1 cellular context compared by ENCODE assay signal in the genomic region with DNA sequence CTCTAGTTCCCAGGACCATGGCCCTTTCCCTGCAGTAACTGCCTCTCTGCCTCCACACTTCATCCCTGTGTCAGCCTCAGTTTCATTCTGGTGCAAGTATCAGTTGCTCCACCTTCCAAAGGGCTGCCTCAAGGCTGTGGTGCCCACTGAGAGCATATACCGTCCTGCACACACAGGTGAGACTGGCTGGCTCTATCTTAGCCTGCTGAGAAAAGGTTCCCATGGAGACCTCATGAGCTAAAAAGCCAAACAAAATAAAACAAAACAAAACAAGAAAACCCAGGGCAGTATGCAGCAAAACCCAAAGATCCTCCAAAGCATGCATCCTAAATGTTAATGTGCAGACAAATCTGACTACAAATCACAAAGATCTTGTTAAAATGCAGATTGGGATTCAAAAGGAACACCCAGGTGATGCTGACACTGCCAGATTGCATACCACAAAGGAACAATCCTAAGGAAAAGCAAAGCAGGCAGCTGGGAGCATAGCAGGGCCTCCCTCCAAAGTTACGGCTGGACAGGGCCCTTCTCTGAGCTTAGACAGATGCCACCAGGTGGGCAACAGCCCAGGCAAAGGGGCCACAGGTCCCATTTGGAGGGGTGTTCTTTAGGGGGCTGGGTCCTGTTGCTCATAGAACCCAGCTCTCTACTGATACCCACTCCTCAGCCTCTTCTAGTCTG.
TF ChIP-seq lines count a peak whose summit lies in the region.

No MANE protein-coding gene starts in this region.

TF ChIP-seq in WTC11, 78 proteins besides CTCF, POLR2A, EP300 and RAD21 (continued from another document):
- TF ChIP-seq, protein P1, sequence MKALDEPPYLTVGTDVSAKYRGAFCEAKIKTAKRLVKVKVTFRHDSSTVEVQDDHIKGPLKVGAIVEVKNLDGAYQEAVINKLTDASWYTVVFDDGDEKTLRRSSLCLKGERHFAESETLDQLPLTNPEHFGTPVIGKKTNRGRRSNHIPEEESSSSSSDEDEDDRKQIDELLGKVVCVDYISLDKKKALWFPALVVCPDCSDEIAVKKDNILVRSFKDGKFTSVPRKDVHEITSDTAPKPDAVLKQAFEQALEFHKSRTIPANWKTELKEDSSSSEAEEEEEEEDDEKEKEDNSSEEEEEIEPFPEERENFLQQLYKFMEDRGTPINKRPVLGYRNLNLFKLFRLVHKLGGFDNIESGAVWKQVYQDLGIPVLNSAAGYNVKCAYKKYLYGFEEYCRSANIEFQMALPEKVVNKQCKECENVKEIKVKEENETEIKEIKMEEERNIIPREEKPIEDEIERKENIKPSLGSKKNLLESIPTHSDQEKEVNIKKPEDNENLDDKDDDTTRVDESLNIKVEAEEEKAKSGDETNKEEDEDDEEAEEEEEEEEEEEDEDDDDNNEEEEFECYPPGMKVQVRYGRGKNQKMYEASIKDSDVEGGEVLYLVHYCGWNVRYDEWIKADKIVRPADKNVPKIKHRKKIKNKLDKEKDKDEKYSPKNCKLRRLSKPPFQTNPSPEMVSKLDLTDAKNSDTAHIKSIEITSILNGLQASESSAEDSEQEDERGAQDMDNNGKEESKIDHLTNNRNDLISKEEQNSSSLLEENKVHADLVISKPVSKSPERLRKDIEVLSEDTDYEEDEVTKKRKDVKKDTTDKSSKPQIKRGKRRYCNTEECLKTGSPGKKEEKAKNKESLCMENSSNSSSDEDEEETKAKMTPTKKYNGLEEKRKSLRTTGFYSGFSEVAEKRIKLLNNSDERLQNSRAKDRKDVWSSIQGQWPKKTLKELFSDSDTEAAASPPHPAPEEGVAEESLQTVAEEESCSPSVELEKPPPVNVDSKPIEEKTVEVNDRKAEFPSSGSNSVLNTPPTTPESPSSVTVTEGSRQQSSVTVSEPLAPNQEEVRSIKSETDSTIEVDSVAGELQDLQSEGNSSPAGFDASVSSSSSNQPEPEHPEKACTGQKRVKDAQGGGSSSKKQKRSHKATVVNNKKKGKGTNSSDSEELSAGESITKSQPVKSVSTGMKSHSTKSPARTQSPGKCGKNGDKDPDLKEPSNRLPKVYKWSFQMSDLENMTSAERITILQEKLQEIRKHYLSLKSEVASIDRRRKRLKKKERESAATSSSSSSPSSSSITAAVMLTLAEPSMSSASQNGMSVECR (CRISPR knock-in tag; IDR thresholded peaks at IDR 0.05; ENCODE audit: borderline replicate concordance), result no peak
